ENCODE assay signal across 8 cellular contexts in the genomic region with DNA sequence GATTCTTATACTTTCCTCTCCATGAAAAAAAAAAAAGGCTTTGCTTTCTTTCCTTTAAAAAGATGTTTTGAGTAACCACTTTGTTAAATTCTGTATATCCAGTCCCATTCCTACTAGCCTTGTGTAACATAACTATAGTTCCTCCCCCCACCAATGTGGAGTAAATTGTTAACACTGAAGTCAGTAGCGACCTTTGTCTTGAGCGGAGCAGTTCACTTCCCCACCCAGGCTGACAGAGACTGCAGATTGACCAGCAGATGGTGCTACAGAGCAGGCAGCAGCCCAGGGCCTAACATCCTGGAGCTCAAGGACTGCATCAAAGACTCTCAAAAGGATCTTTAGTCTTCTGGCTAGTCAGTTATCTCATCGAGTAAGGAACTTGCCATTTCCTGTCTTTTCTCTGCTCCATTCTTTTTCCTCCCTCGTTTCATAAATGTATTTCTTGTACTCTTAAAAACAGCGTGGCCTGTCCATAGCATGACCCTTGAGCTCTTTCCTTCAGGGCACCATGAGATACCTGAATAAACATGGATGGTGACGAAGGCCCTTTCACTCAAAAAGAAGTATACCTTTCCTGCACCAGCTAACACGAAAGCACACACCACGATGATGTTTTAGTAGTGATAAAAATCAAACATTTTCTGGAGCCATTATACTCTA.
A peak's percentile ranks its signal among the peaks of the same experiment; 100 is the strongest.
DNase-seq lines count a peak whose midpoint lies in the region; ATAC-seq, FAIRE-seq and TF ChIP-seq lines count a peak whose summit lies in the region.

No MANE protein-coding gene starts in this region.

- TF ChIP-seq EP300 in A549 (IDR thresholded peaks at IDR 0.05): no peak

- H3K4me2 ChIP-seq in A549: peak overlapping the region; percentile 27; the same call in 1 of the 3 replicates

- WGBS in A549 (ENCODE audit: missing lambda C conversion rate): 29% methylated on average over 8 of the region's 8 CpGs
- no CpG with 5 or more reads among the region's 8 CpGs for WGBS in iPS DF 6.9 (ENCODE audit: insufficient coverage, insufficient read length)

- peak; percentile 77 for TF ChIP-seq CTCF in A549 (IDR thresholded peaks at IDR 0.05)

- FAIRE-seq in A549 (lab: Jason Lieb, UNC): no peak

- TF ChIP-seq RAD21 in A549 (conservative IDR thresholded peaks at IDR 0.05 in 1 of 2, IDR thresholded peaks at IDR 0.05 in 1 of 2): peak; percentile 73 to 74

- no peak for TF ChIP-seq POLR2A in A549 (IDR thresholded peaks at IDR 0.05; ENCODE audit: low read length)

- H3K27me3 ChIP-seq in iPS DF 6.9 (ENCODE audit: control insufficient read depth, insufficient read depth, low read length): no peaks in the 10 kb centered on the region

- H3K9me3 ChIP-seq in A549: no peaks in the 10 kb centered on the region
- H3K9me3 ChIP-seq in T-helper 17 cell (ENCODE audit: control insufficient read depth, low read length, poor library complexity, severe bottlenecking): no peaks in the 10 kb centered on the region
- no peaks in the 10 kb centered on the region for H3K9me3 ChIP-seq in iPS DF 6.9 (ENCODE audit: control insufficient read depth, insufficient read depth, low read length)

- DNase-seq in A549 (ENCODE audit: low read depth in 1 of 2, low spot score in 1 of 2) (peak; percentile 5 to 72), NCI-H1694 (lab: John Stamatoyannopoulos, UW) (peak; percentile 22), T-helper 17 cell (peak in 2 of 3 donors; percentile 11 to 12), astrocyte of the hippocampus (ENCODE audit: low read depth, low spot score) (peak; percentile 91), iPS DF 6.9 (ENCODE audit: low read depth, low spot score) (peak; percentile 84)
- DNase-seq in stimulated activated CD4-positive, alpha-beta T cell treated with anti-CD3 and anti-CD28 coated beads, Interleukin-12 subunit alpha, Interleukin-12 subunit beta, amount 100 ng/mL, for 4 hours: peak; percentile 41

- peaks cover 11% of the 10 kb centered on the region; the same call in 1 of the 3 replicates for H3K4me1 ChIP-seq in A549
- no peaks in the 10 kb centered on the region for H3K4me1 ChIP-seq in iPS DF 6.9 (ENCODE audit: control insufficient read depth, insufficient read depth, low read length)

- H3K4me3 ChIP-seq in A549 (no peak overlapping the region), iPS DF 6.9 (ENCODE audit: low read length) (no peak overlapping the region)

- no peak overlapping the region for H3K27ac Mint-ChIP-seq in T-helper 17 cell

- H3K27me3 Mint-ChIP-seq in T-helper 17 cell: peaks cover 47% of the 10 kb centered on the region

- peaks cover 2% of the 10 kb centered on the region for H3K4me1 Mint-ChIP-seq in T-helper 17 cell

- H3K4me3 Mint-ChIP-seq in T-helper 17 cell: no peak overlapping the region

- POLR2A ChIA-PET in A549 (lab: Yijun Ruan, JAX): interaction anchor here (0.6 kb wide), 1 partner anchor 852 kb away, joined by 4 read pairs; the partner anchor contains the start of gene LMO4

- CTCF ChIA-PET in A549 (lab: Yijun Ruan, JAX): interaction anchor here (0.6 to 2.1 kb wide), 15 partner anchors 8 to 332 kb away, joined by 3 to 7 read pairs (median 3); no protein-coding TSS in a partner anchor

- H3K27ac ChIP-seq in A549: no peak overlapping the region
- H3K27ac ChIP-seq in iPS DF 6.9 (ENCODE audit: low read length): no peak overlapping the region

- no peaks in the 10 kb centered on the region for H3K36me3 Mint-ChIP-seq in T-helper 17 cell (ENCODE audit: low read depth)

- H3K36me3 ChIP-seq in iPS DF 6.9 (ENCODE audit: control insufficient read depth, insufficient read depth, low read length): no peaks in the 10 kb centered on the region

- peak; percentile 96 to 99 for ATAC-seq in A549
- ATAC-seq in GM18511 (IDR thresholded peaks at IDR 0.05; ENCODE audit: unreplicated experiment): peak; percentile 99
- peak; percentile 98 for ATAC-seq in HG02970 (IDR thresholded peaks at IDR 0.05; ENCODE audit: low FRiP score, unreplicated experiment)
- ATAC-seq in T-helper 17 cell: peak; percentile 83

TF ChIP-seq in A549, 52 proteins besides CTCF, POLR2A, EP300 and RAD21:
- TF ChIP-seq SMC3 (IDR thresholded peaks at IDR 0.05) (peak; percentile 70), ZFP36 (IDR thresholded peaks at IDR 0.05; ENCODE audit: borderline replicate concordance, partially characterized antibody) (no peak), FOSB (CRISPR knock-in tag; IDR thresholded peaks at IDR 0.05) (no peak), MAX (IDR thresholded peaks at IDR 0.05) (no peak)
TF ChIP-seq in A549: peak in this region for 1.

Comparison
In these comparisons a context has a peak if more than half of its experiments do, and no peak if none do; other contexts are left out.
1. DNase-seq: peak in every context shown above with its lines; median percentile 91 in astrocyte of the hippocampus; 84 in iPS DF 6.9; 41 in stimulated activated CD4-positive, alpha-beta T cell treated with anti-CD3 and anti-CD28 coated beads, Interleukin-12 subunit alpha, Interleukin-12 subunit beta, amount 100 ng/mL, for 4 hours; 38 in A549; 22 in NCI-H1694; 12 in T-helper 17 cell.